1 cellular context compared by ENCODE assay signal in genomic region chrX:2188316-2188715, GRCh38.
TF ChIP-seq lines count a peak whose summit lies in the region.

No MANE protein-coding gene starts in this region.

TF ChIP-seq in GM23338, 12 proteins besides CTCF, POLR2A, EP300 and RAD21 (continued from another document):
- TF ChIP-seq ZNF462 (CRISPR knock-in tag; IDR thresholded peaks at IDR 0.05) = no peak
- TF ChIP-seq CREB1 (CRISPR knock-in tag; IDR thresholded peaks at IDR 0.05; ENCODE audit: low read depth) = no peak
- no peak for TF ChIP-seq EZH2 (IDR thresholded peaks at IDR 0.05; ENCODE audit: low read depth, unreplicated experiment)
- TF ChIP-seq NANOG (IDR thresholded peaks at IDR 0.05; ENCODE audit: borderline replicate concordance) = no peak
- TF ChIP-seq JUNB (IDR thresholded peaks at IDR 0.05; ENCODE audit: unreplicated experiment) = no peak
- TF ChIP-seq STAT1 (IDR thresholded peaks at IDR 0.05; ENCODE audit: unreplicated experiment) = no peak
- no peak for TF ChIP-seq ETS1 (IDR thresholded peaks at IDR 0.05)
- no peak for TF ChIP-seq ZNF331 (CRISPR knock-in tag; IDR thresholded peaks at IDR 0.05; ENCODE audit: low read depth)
- TF ChIP-seq POLR2AphosphoS5 (IDR thresholded peaks at IDR 0.05; ENCODE audit: low read depth) = no peak
